ENCODE assay signal across 1 cellular context in the genomic region with DNA sequence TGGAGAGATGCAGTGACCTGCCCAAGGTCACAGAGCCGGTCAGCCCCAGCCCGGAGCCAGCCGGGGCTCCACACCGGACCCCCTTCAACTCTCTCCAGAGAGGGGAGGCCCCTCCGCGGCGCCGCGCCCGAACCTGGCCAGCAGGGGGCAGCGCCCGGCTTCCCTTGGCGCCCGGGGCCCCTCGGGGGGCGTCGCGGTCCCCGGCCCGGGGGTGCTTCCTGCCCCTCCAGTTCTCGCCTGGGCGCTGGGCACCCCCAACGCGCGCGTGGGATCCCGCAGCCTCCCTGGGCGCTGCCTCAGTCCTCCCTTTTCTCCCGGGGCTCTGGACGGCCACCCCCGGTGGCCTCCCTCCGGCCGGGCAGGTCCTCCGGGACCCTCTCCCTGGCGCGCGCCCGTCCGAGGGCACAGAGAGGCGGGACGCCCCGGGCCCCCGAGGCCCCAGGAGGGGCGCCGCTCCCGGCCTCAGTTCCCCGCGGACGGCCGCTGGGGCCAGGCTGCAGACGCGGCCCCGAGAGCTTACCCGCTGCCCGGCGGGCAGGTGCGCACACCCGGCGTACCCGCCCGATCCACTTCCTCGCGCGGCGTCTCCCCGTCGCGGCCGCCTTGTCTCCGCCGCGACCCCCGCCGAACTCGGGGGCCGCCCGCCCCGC.
TF ChIP-seq lines count a peak whose summit lies in the region.

No MANE protein-coding gene starts in this region.

TF ChIP-seq in HepG2, 621 proteins besides CTCF, POLR2A, EP300 and RAD21 (continues in another document):
- TF ChIP-seq ZNF790 (CRISPR knock-in tag; IDR thresholded peaks at IDR 0.05; ENCODE audit: borderline replicate concordance) (0 out of 2 replicates have a peak, but pooled peaks have one; percentile 19), FIP1L1 (IDR thresholded peaks at IDR 0.05; ENCODE audit: borderline replicate concordance, insufficient read depth, low read depth, low read length) (no peak), MTERF4 (CRISPR knock-in tag; IDR thresholded peaks at IDR 0.05) (0 out of 2 replicates have a peak, but pooled peaks have one; percentile 30), ZHX1 (CRISPR knock-in tag; IDR thresholded peaks at IDR 0.05; ENCODE audit: low read depth) (no peak), RXRA (CRISPR knock-in tag; IDR thresholded peaks at IDR 0.05) (no peak), TAF1 (CRISPR knock-in tag; IDR thresholded peaks at IDR 0.05) (no peak), ZNF773 (CRISPR knock-in tag; IDR thresholded peaks at IDR 0.05; ENCODE audit: borderline replicate concordance) (no peak), HCFC1 (IDR thresholded peaks at IDR 0.05; ENCODE audit: low read depth, low read length) (no peak), NFE2 (CRISPR knock-in tag; IDR thresholded peaks at IDR 0.05) (no peak), ZNF766 (CRISPR knock-in tag; IDR thresholded peaks at IDR 0.05; ENCODE audit: borderline replicate concordance) (no peak), GATAD1 (CRISPR knock-in tag; IDR thresholded peaks at IDR 0.05) (no peak), ZNF737 (CRISPR knock-in tag; IDR thresholded peaks at IDR 0.05; ENCODE audit: borderline replicate concordance) (no peak), HNRNPLL (IDR thresholded peaks at IDR 0.05; ENCODE audit: low read depth, low read length, poor library complexity, severe bottlenecking) (peak; percentile 25), ZFP37 (CRISPR knock-in tag; IDR thresholded peaks at IDR 0.05; ENCODE audit: borderline replicate concordance) (no peak), SCMH1 (CRISPR knock-in tag; IDR thresholded peaks at IDR 0.05; ENCODE audit: borderline replicate concordance) (no peak), ZNF160 (CRISPR knock-in tag; IDR thresholded peaks at IDR 0.05) (no peak), ZNF556 (CRISPR knock-in tag; IDR thresholded peaks at IDR 0.05; ENCODE audit: borderline replicate concordance) (peak; percentile 34; the same call in 1 of the 2 replicates), MEIS1 (CRISPR knock-in tag; IDR thresholded peaks at IDR 0.05; ENCODE audit: borderline replicate concordance) (peak; percentile 29; the same call in 1 of the 2 replicates), JDP2 (CRISPR knock-in tag; IDR thresholded peaks at IDR 0.05; ENCODE audit: borderline replicate concordance) (no peak), SP4 (CRISPR knock-in tag; IDR thresholded peaks at IDR 0.05) (peak; percentile 46; the same call in 1 of the 2 replicates), ZNF33B (CRISPR knock-in tag; IDR thresholded peaks at IDR 0.05) (no peak), ZBTB7B (CRISPR knock-in tag; IDR thresholded peaks at IDR 0.05) (peak; percentile 63; the same call in 1 of the 2 replicates), SPEN (CRISPR knock-in tag; IDR thresholded peaks at IDR 0.05; ENCODE audit: low read depth) (0 out of 2 replicates have a peak, but pooled peaks have one; percentile 5), TCF12 (IDR thresholded peaks at IDR 0.05) (no peak), TCF12 (CRISPR knock-in tag; IDR thresholded peaks at IDR 0.05) (no peak), PATZ1 (CRISPR knock-in tag; IDR thresholded peaks at IDR 0.05) (0 out of 2 replicates have a peak, but pooled peaks have one; percentile 19), ZNF709 (CRISPR knock-in tag; IDR thresholded peaks at IDR 0.05) (0 out of 2 replicates have a peak, but pooled peaks have one; percentile 35), RBFOX2 (IDR thresholded peaks at IDR 0.05; ENCODE audit: low read depth, low read length) (peak; percentile 40; the same call in 1 of the 2 replicates), STAT6 (CRISPR knock-in tag; IDR thresholded peaks at IDR 0.05; ENCODE audit: borderline replicate concordance) (no peak), CSRNP1 (CRISPR knock-in tag; IDR thresholded peaks at IDR 0.05) (peak; percentile 21; the same call in 1 of the 2 replicates)
- TF ChIP-seq, protein P1, sequence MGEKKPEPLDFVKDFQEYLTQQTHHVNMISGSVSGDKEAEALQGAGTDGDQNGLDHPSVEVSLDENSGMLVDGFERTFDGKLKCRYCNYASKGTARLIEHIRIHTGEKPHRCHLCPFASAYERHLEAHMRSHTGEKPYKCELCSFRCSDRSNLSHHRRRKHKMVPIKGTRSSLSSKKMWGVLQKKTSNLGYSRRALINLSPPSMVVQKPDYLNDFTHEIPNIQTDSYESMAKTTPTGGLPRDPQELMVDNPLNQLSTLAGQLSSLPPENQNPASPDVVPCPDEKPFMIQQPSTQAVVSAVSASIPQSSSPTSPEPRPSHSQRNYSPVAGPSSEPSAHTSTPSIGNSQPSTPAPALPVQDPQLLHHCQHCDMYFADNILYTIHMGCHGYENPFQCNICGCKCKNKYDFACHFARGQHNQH (CRISPR knock-in tag; IDR thresholded peaks at IDR 0.05): no peak
- TF ChIP-seq, protein P2, sequence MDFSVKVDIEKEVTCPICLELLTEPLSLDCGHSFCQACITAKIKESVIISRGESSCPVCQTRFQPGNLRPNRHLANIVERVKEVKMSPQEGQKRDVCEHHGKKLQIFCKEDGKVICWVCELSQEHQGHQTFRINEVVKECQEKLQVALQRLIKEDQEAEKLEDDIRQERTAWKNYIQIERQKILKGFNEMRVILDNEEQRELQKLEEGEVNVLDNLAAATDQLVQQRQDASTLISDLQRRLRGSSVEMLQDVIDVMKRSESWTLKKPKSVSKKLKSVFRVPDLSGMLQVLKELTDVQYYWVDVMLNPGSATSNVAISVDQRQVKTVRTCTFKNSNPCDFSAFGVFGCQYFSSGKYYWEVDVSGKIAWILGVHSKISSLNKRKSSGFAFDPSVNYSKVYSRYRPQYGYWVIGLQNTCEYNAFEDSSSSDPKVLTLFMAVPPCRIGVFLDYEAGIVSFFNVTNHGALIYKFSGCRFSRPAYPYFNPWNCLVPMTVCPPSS (IDR thresholded peaks at IDR 0.05): no peak
- TF ChIP-seq, protein P3, sequence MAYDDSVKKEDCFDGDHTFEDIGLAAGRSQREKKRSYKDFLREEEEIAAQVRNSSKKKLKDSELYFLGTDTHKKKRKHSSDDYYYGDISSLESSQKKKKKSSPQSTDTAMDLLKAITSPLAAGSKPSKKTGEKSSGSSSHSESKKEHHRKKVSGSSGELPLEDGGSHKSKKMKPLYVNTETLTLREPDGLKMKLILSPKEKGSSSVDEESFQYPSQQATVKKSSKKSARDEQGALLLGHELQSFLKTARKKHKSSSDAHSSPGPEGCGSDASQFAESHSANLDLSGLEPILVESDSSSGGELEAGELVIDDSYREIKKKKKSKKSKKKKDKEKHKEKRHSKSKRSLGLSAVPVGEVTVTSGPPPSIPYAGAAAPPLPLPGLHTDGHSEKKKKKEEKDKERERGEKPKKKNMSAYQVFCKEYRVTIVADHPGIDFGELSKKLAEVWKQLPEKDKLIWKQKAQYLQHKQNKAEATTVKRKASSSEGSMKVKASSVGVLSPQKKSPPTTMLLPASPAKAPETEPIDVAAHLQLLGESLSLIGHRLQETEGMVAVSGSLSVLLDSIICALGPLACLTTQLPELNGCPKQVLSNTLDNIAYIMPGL (CRISPR knock-in tag; IDR thresholded peaks at IDR 0.05; ENCODE audit: borderline replicate concordance in 1 of 2, low read depth in 1 of 2): peak in 1 of 2 experiments; percentile 73; a peak in 2 of 4 replicates
- TF ChIP-seq, protein P4, sequence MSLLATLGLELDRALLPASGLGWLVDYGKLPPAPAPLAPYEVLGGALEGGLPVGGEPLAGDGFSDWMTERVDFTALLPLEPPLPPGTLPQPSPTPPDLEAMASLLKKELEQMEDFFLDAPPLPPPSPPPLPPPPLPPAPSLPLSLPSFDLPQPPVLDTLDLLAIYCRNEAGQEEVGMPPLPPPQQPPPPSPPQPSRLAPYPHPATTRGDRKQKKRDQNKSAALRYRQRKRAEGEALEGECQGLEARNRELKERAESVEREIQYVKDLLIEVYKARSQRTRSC (CRISPR knock-in tag; IDR thresholded peaks at IDR 0.05; ENCODE audit: low read depth): no peak
- TF ChIP-seq, protein P5, sequence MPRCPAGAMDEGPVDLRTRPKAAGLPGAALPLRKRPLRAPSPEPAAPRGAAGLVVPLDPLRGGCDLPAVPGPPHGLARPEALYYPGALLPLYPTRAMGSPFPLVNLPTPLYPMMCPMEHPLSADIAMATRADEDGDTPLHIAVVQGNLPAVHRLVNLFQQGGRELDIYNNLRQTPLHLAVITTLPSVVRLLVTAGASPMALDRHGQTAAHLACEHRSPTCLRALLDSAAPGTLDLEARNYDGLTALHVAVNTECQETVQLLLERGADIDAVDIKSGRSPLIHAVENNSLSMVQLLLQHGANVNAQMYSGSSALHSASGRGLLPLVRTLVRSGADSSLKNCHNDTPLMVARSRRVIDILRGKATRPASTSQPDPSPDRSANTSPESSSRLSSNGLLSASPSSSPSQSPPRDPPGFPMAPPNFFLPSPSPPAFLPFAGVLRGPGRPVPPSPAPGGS (CRISPR knock-in tag; IDR thresholded peaks at IDR 0.05): 0 out of 2 replicates have a peak, but pooled peaks have one; percentile 11
